ENCODE assay signal across 19 cellular contexts in the genomic region with DNA sequence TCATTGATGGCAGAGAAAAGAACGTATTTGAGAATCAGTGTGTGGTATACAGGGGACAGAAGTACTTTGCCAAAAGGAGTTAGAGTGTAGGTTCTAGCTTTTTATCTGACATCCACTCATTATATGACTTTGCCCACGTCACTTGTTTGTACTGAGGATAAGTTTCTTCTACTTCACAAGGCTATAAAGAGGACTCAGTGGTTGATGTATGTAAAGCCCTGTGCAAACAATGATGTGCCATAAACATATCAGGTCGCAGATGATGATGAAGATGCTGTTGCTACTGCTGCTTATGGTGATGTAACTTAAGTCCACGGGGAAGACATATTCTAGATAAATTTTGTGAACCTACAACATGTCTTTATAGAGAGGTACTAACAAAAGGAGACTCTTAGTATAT.
DNase-seq lines count a peak whose midpoint lies in the region; ATAC-seq, FAIRE-seq and TF ChIP-seq lines count a peak whose summit lies in the region.
"Had no signal": no experiment of that assay in that cellular context is flagged by ENCODE, and none has a peak within 500 bp of the region (broad histone marks: within the 10 kb centered on the region; RNA-seq: fewer than 3 reads in every experiment).

No MANE protein-coding gene starts in this region.

- no peaks in the 10 kb centered on the region for H3K9me3 Mint-ChIP-seq in osteocyte (ENCODE audit: unreplicated experiment)

- FAIRE-seq in RCC 7860 (lab: Jason Lieb, UNC), result no peak
- FAIRE-seq: GM12891, H1 had no signal

- no peaks in the 10 kb centered on the region for H3K9me3 ChIP-seq in OCI-LY3 (ENCODE audit: insufficient read depth, low read length)

- H3K27me3 Mint-ChIP-seq in osteocyte (ENCODE audit: unreplicated experiment), result peaks cover 3% of the 10 kb centered on the region

- H3K36me3 ChIP-seq in OCI-LY3 (replicated peaks; ENCODE audit: low read depth, low read length), result no peaks in the 10 kb centered on the region

- H3K4me1 Mint-ChIP-seq in osteocyte (ENCODE audit: unreplicated experiment), result no peaks in the 10 kb centered on the region
- H3K4me1 Mint-ChIP-seq: CD4-positive, alpha-beta memory T cell had no signal

- no peaks in the 10 kb centered on the region for H3K36me3 Mint-ChIP-seq in osteocyte (ENCODE audit: unreplicated experiment)
- H3K36me3 Mint-ChIP-seq: CD4-positive, alpha-beta memory T cell had no signal

- no peaks in the 10 kb centered on the region for H3K27me3 ChIP-seq in OCI-LY3 (ENCODE audit: low read depth, low read length)

- no peaks in the 10 kb centered on the region for H3K4me1 ChIP-seq in OCI-LY3 (ENCODE audit: low read length)

- no peaks in the 10 kb centered on the region for H3K79me2 ChIP-seq in OCI-LY3 (ENCODE audit: low read length)

- H3K27ac Mint-ChIP-seq in osteocyte (ENCODE audit: unreplicated experiment), result no peak overlapping the region
- H3K27ac Mint-ChIP-seq: CD4-positive, alpha-beta memory T cell had no signal

- H3K4me3 ChIP-seq in OCI-LY3 (ENCODE audit: low read length), result no peak overlapping the region

- no peak overlapping the region for H3K9ac ChIP-seq in OCI-LY3 (ENCODE audit: low read length)
- H3K9ac ChIP-seq: GM23248 had no signal

- no peak overlapping the region for H3K4me2 ChIP-seq in OCI-LY3 (ENCODE audit: low read length)

- TF ChIP-seq CTCF in OCI-LY3 (IDR thresholded peaks at IDR 0.05; ENCODE audit: low read depth, low read length) (no peak), osteocyte (IDR thresholded peaks at IDR 0.05) (no peak)

- CTCF ChIA-PET in HEK293T (lab: Yijun Ruan, JAX), result no interaction called here

- POLR2A ChIA-PET in HEK293T (lab: Yijun Ruan, JAX), result interaction anchor here (0.6 kb wide), 1 partner anchor 66 kb away, joined by 5 read pairs; the partner anchor contains the start of gene TRHDE

- no peaks in the 10 kb centered on the region for H4K20me1 ChIP-seq in OCI-LY3 (ENCODE audit: insufficient read depth, low read length)

- DNase-seq in NCI-H510A treated with DMSO at 0.1 percent for 48 hours (lab: John Stamatoyannopoulos, UW) (peak; percentile 47), NCI-H510A (lab: John Stamatoyannopoulos, UW) (no peak), HEK293T (ENCODE audit: extremely low spot score) (peak; percentile 25), RCC 7860 (ENCODE audit: low spot score) (no peak), osteocyte (ENCODE audit: extremely low spot score, unreplicated experiment) (no peak)
- DNase-seq: C1 segment of cervical spinal cord; Calu3; CD4-positive, alpha-beta memory T cell; COR-L47; DMS79; EL; GDM1; GM23248; H7; HCEC 1CT had no signal

- no peak for ATAC-seq in HG03139 (IDR thresholded peaks at IDR 0.05; ENCODE audit: unreplicated experiment)

- no peak overlapping the region for H3K4me3 Mint-ChIP-seq in osteocyte (ENCODE audit: unreplicated experiment)
- H3K4me3 Mint-ChIP-seq: CD4-positive, alpha-beta memory T cell had no signal

- H3K27ac ChIP-seq in OCI-LY3 (ENCODE audit: low read length), result no peak overlapping the region
- H3K27ac ChIP-seq: GM23248 had no signal

- H2AFZ ChIP-seq in OCI-LY3 (ENCODE audit: low read depth, low read length), result 0 out of 2 replicates have a peak overlapping the region, but pooled peaks have one; percentile 3

TF ChIP-seq in HEK293T, 16 proteins besides CTCF, POLR2A, EP300 and RAD21:
- TF ChIP-seq PKNOX1 (IDR thresholded peaks at IDR 0.05) (peak; percentile 70), CTBP1 (IDR thresholded peaks at IDR 0.05; ENCODE audit: borderline replicate concordance) (peak; percentile 75; the same call in 1 of the 2 replicates), FOXA1 (IDR thresholded peaks at IDR 0.05) (peak; percentile 92), NFRKB (IDR thresholded peaks at IDR 0.05) (no peak)

Comparison
In these comparisons a context has a peak if more than half of its experiments do, and no peak if none do; other contexts are left out.
1. DNase-seq: peak in NCI-H510A treated with DMSO at 0.1 percent for 48 hours (single experiment) and HEK293T (single experiment); none in NCI-H510A (single experiment), RCC 7860 (single experiment) and osteocyte (single experiment).